Comparison of ENCODE assay signal across 18 cellular contexts in genomic region chr6:88377976-88378580, GRCh38.
DNase-seq lines count a peak whose midpoint lies in the region; ATAC-seq, FAIRE-seq and TF ChIP-seq lines count a peak whose summit lies in the region.
"Had no signal": no experiment of that assay in that cellular context is flagged by ENCODE, and none has a peak within 500 bp of the region (broad histone marks: within the 10 kb centered on the region; RNA-seq: fewer than 3 reads in every experiment).

No MANE protein-coding gene starts in this region.

- no peak overlapping the region for H3K27ac ChIP-seq in mammary epithelial cell (ENCODE audit: insufficient read depth, low read depth, low read length)
- peak overlapping the region; percentile 24 for H3K27ac ChIP-seq in angular gyrus (ENCODE audit: low read depth, low read length)
- no peak overlapping the region for H3K27ac ChIP-seq in mesendoderm (ENCODE audit: low read depth, low read length)
- H3K27ac ChIP-seq in pancreas = no peak overlapping the region
- no peak overlapping the region for H3K27ac ChIP-seq in naive thymus-derived CD4-positive, alpha-beta T cell (ENCODE audit: low read depth, low read length)
- H3K27ac ChIP-seq: C4-2B, Peyer's patch had no signal

- H3K4me3 ChIP-seq in mammary epithelial cell (replicated peaks in 1 of 3; ENCODE audit: insufficient read depth in 1 of 3, low read depth in 2 of 3, low read length in 3 of 3) (no peak overlapping the region), mesendoderm (ENCODE audit: low read length) (no peak overlapping the region), pancreas (no peak overlapping the region)
- no peak overlapping the region for H3K4me3 ChIP-seq in naive thymus-derived CD4-positive, alpha-beta T cell (ENCODE audit: low read length)
- H3K4me3 ChIP-seq: Peyer's patch had no signal

- peak overlapping the region; percentile 19 for H3K4me3 Mint-ChIP-seq in MCF 10A (ENCODE audit: unreplicated experiment)
- no peak overlapping the region for H3K4me3 Mint-ChIP-seq in naive thymus-derived CD4-positive, alpha-beta T cell
- H3K4me3 Mint-ChIP-seq: IgD-negative memory B cell had no signal

- H3K4me1 ChIP-seq in mammary epithelial cell (ENCODE audit: insufficient read depth, low read length) (peaks cover 32% of the 10 kb centered on the region), mesendoderm (ENCODE audit: control insufficient read depth, low read depth, low read length) (peaks cover 2% of the 10 kb centered on the region), pancreas (no peaks in the 10 kb centered on the region)
- H3K4me1 ChIP-seq in naive thymus-derived CD4-positive, alpha-beta T cell (ENCODE audit: control insufficient read depth in 2 of 2, insufficient read depth in 2 of 2, low read length in 2 of 2) = no peaks in the 10 kb centered on the region
- H3K4me1 ChIP-seq: Peyer's patch had no signal

- H2BK120ac ChIP-seq in mesendoderm (ENCODE audit: low read depth, low read length) = no peak overlapping the region

- no peak overlapping the region for H3K9ac ChIP-seq in mammary epithelial cell (ENCODE audit: insufficient read depth, low read length)
- H3K9ac ChIP-seq in mesendoderm (ENCODE audit: low read length) = no peak overlapping the region

- no peak for DNase-seq in MCF 10A (ENCODE audit: unreplicated experiment)
- no peak for DNase-seq in mammary epithelial cell
- DNase-seq in mesendoderm = peak; percentile 24
- DNase-seq in pancreas = no peak
- DNase-seq in T-helper 2 cell = no peak
- DNase-seq in naive thymus-derived CD4-positive, alpha-beta T cell = no peak
- DNase-seq: Caco-2, DMS53, NCI-H1436, NCI-H446 treated with DMSO at 0.1 percent for 48 hours, NCI-H748 treated with DMSO at 0.1 percent for 48 hours, Peyer's patch, SHP77 had no signal

- BruUV-seq in MCF 10A (replicated peaks; lab: Mats Ljungman, UMichigan) = no TSS peak
- BruUV-seq in mammary epithelial cell (replicated peaks; lab: Mats Ljungman, UMichigan) = no TSS peak

- FAIRE-seq in pancreas (lab: Jason Lieb, UNC) = no peak
- FAIRE-seq: A204.1 had no signal

- H4K8ac ChIP-seq in mesendoderm (ENCODE audit: low read depth, low read length) = no peak overlapping the region

- H4K5ac ChIP-seq in mesendoderm (ENCODE audit: low read length) = no peak overlapping the region

- H2BK5ac ChIP-seq in mesendoderm (ENCODE audit: low read length) = no peak overlapping the region

- H3K4ac ChIP-seq in mesendoderm (ENCODE audit: low read depth, low read length) = no peak overlapping the region

- TF ChIP-seq CTCF in MCF 10A (IDR thresholded peaks at IDR 0.05; ENCODE audit: unreplicated experiment) = no peak
- TF ChIP-seq CTCF in mammary epithelial cell (conservative IDR thresholded peaks at IDR 0.05 in 1 of 2, IDR thresholded peaks at IDR 0.05 in 1 of 2; ENCODE audit: extremely low read depth in 1 of 2, insufficient read depth in 1 of 2, low read depth in 1 of 2, low read length in 2 of 2) = no peak
- TF ChIP-seq CTCF in pancreas (IDR thresholded peaks at IDR 0.05) = no peak

- H3K27ac Mint-ChIP-seq in MCF 10A (ENCODE audit: low read depth, unreplicated experiment) = peak overlapping the region; percentile 84
- H3K27ac Mint-ChIP-seq in naive thymus-derived CD4-positive, alpha-beta T cell = no peak overlapping the region

- dilution Hi-C loops in mammary epithelial cell (cut with HindIII; ENCODE audit: low sequenced_read_pairs) = no loop called here

- H3K79me2 ChIP-seq in mammary epithelial cell (ENCODE audit: insufficient read depth, low read length) (no peaks in the 10 kb centered on the region), mesendoderm (ENCODE audit: control insufficient read depth, insufficient read depth, low read length) (no peaks in the 10 kb centered on the region)

- no peaks in the 10 kb centered on the region for H3K9me3 Mint-ChIP-seq in MCF 10A (ENCODE audit: unreplicated experiment)
- H3K9me3 Mint-ChIP-seq in naive thymus-derived CD4-positive, alpha-beta T cell = peaks cover 0 to 1% (median 0%) of the 10 kb centered on the region in 11 donors
- H3K9me3 Mint-ChIP-seq: IgD-negative memory B cell had no signal

- H4K20me1 ChIP-seq in mammary epithelial cell (ENCODE audit: insufficient read depth, low read length) = no peaks in the 10 kb centered on the region

- in situ Hi-C loops in mammary epithelial cell (cut with MboI; ENCODE audit: low sequenced_read_pairs in 2 of 2) = no loop called here

- H3K9me3 ChIP-seq in mammary epithelial cell (replicated peaks; ENCODE audit: insufficient read depth, low read length) (no peaks in the 10 kb centered on the region), pancreas (no peaks in the 10 kb centered on the region)
- no peaks in the 10 kb centered on the region for H3K9me3 ChIP-seq in naive thymus-derived CD4-positive, alpha-beta T cell (ENCODE audit: control insufficient read depth in 2 of 3, low read length in 3 of 3)
- H3K9me3 ChIP-seq: Caco-2, Peyer's patch had no signal

- peaks cover 7% of the 10 kb centered on the region for H3K36me3 Mint-ChIP-seq in MCF 10A (ENCODE audit: insufficient read depth, unreplicated experiment)
- H3K36me3 Mint-ChIP-seq in naive thymus-derived CD4-positive, alpha-beta T cell = no peaks in the 10 kb centered on the region
- H3K36me3 Mint-ChIP-seq: IgD-negative memory B cell had no signal

- peaks cover 11% of the 10 kb centered on the region for H3K27me3 ChIP-seq in mammary epithelial cell (ENCODE audit: insufficient read depth, low read length)
- H3K27me3 ChIP-seq in mesendoderm (ENCODE audit: insufficient read depth, low read length, poor library complexity) = no peaks in the 10 kb centered on the region
- H3K27me3 ChIP-seq in pancreas = no peaks in the 10 kb centered on the region
- no peaks in the 10 kb centered on the region for H3K27me3 ChIP-seq in naive thymus-derived CD4-positive, alpha-beta T cell (ENCODE audit: control insufficient read depth in 2 of 2, insufficient read depth in 2 of 2, low read length in 2 of 2)
- H3K27me3 ChIP-seq: Peyer's patch had no signal

- ATAC-seq in GM19395 (IDR thresholded peaks at IDR 0.05; ENCODE audit: unreplicated experiment) (no peak), pancreas (no peak)
- ATAC-seq in naive thymus-derived CD4-positive, alpha-beta T cell = no peak

- POLR2A ChIA-PET in MCF 10A (lab: Yijun Ruan, JAX) = interaction anchor here (0.6 kb wide), 1 partner anchor 108 kb away, joined by 3 read pairs; no protein-coding TSS in a partner anchor
- POLR2A ChIA-PET in naive thymus-derived CD4-positive, alpha-beta T cell (lab: Charles Lee) = no interaction called here

- no peaks in the 10 kb centered on the region for H3K27me3 Mint-ChIP-seq in MCF 10A (ENCODE audit: insufficient read depth, unreplicated experiment)
- peaks cover 0 to 27% (median 7%) of the 10 kb centered on the region in 5 donors for H3K27me3 Mint-ChIP-seq in naive thymus-derived CD4-positive, alpha-beta T cell

- H3K36me3 ChIP-seq in mammary epithelial cell (ENCODE audit: insufficient read depth, low read length) = no peaks in the 10 kb centered on the region
- no peaks in the 10 kb centered on the region for H3K36me3 ChIP-seq in mesendoderm (ENCODE audit: control insufficient read depth, insufficient read depth, low read length)
- no peaks in the 10 kb centered on the region for H3K36me3 ChIP-seq in pancreas
- H3K36me3 ChIP-seq in naive thymus-derived CD4-positive, alpha-beta T cell (ENCODE audit: control insufficient read depth in 2 of 3, insufficient read depth in 3 of 3, low read length in 3 of 3) = no peaks in the 10 kb centered on the region
- H3K36me3 ChIP-seq: Peyer's patch had no signal

- no peaks in the 10 kb centered on the region for H3K79me1 ChIP-seq in mesendoderm (ENCODE audit: low read length)

- no peak overlapping the region for H2AK5ac ChIP-seq in mesendoderm (ENCODE audit: low read length)

- no peak overlapping the region for H3K18ac ChIP-seq in mesendoderm (ENCODE audit: low read length)

- intact Hi-C loops in MCF 10A (cut with micrococcal nuclease) (no loop called here), mammary epithelial cell (cut with micrococcal nuclease) (no loop called here), pancreas (cut with DNase I) (no loop called here)
- intact Hi-C loops in naive thymus-derived CD4-positive, alpha-beta T cell (cut with micrococcal nuclease) = no loop called here

- H3K23ac ChIP-seq in mesendoderm (ENCODE audit: low read length) = no peak overlapping the region

- H3K4me2 ChIP-seq in mammary epithelial cell (ENCODE audit: insufficient read depth, low read depth, low read length) (no peak overlapping the region), mesendoderm (ENCODE audit: low read length) (no peak overlapping the region)

- peaks cover 63% of the 10 kb centered on the region for H3K4me1 Mint-ChIP-seq in MCF 10A (ENCODE audit: insufficient read depth, unreplicated experiment)
- H3K4me1 Mint-ChIP-seq in naive thymus-derived CD4-positive, alpha-beta T cell = no peaks in the 10 kb centered on the region

- H2AFZ ChIP-seq in mammary epithelial cell (ENCODE audit: low read depth, low read length) = no peak overlapping the region

- WGBS in mammary epithelial cell (ENCODE audit: low coverage, missing lambda C conversion rate) = 90% methylated on average over 8 of the region's 8 CpGs
- no CpG with 5 or more reads among the region's 8 CpGs for WGBS in mesendoderm (ENCODE audit: extremely low coverage, insufficient coverage, low lambda C conversion rate)
- 63 to 71% methylated on average over 8 of the region's 8 CpGs for WGBS in pancreas, 2 donors

- H2BK15ac ChIP-seq in mesendoderm (replicated peaks; ENCODE audit: low read depth) = no peak overlapping the region

- CTCF ChIA-PET in MCF 10A (lab: Yijun Ruan, JAX) (no interaction called here), mammary epithelial cell (lab: Charles Lee; ENCODE audit: low non-redundant PET) (no interaction called here)
- CTCF ChIA-PET in naive thymus-derived CD4-positive, alpha-beta T cell (lab: Charles Lee) = no interaction called here

- H3K56ac ChIP-seq in mesendoderm (ENCODE audit: low read length) = no peak overlapping the region
